Comparison of ENCODE assay signal across 2 cellular contexts in the genomic region with DNA sequence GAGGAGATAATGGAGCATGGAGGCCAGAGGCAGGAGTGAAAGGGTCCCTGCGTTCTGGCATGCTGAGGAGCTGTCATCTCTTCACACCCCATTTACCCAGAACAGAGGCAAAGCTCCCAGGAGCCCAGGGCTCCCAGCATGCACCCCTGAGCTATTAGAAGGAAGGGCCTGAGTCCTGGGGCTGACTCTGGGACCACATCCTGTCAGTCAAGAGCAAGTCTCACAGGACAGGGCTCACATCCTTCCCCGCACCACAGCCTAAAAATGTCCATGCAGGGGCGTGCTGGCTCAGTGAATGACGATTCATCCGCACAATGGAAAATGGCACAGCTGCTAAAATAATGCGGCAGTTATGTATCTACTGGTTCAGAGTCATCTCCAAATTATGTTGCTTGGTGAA.
TF ChIP-seq lines count a peak whose summit lies in the region.

No MANE protein-coding gene starts in this region.

TF ChIP-seq in IMR-90, 13 proteins besides CTCF, POLR2A, EP300 and RAD21 (continued from another document):
- TF ChIP-seq CEBPB (IDR thresholded peaks at IDR 0.05; ENCODE audit: low read depth, low read length) (no peak), CHD1 (IDR thresholded peaks at IDR 0.05; ENCODE audit: low read depth, low read length) (no peak), BHLHE40 (IDR thresholded peaks at IDR 0.05; ENCODE audit: low read depth, low read length) (no peak), NFE2L2 (IDR thresholded peaks at IDR 0.05; ENCODE audit: low read depth, low read length) (no peak), RCOR1 (IDR thresholded peaks at IDR 0.05; ENCODE audit: insufficient replicate concordance, low read length) (no peak), FOS (IDR thresholded peaks at IDR 0.05; ENCODE audit: low read depth, low read length) (no peak), MAFK (IDR thresholded peaks at IDR 0.05; ENCODE audit: low read depth, low read length) (no peak), MAZ (IDR thresholded peaks at IDR 0.05; ENCODE audit: borderline replicate concordance, low read depth, low read length) (no peak)
- TF ChIP-seq, protein P1, sequence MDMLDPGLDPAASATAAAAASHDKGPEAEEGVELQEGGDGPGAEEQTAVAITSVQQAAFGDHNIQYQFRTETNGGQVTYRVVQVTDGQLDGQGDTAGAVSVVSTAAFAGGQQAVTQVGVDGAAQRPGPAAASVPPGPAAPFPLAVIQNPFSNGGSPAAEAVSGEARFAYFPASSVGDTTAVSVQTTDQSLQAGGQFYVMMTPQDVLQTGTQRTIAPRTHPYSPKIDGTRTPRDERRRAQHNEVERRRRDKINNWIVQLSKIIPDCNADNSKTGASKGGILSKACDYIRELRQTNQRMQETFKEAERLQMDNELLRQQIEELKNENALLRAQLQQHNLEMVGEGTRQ (IDR thresholded peaks at IDR 0.05; ENCODE audit: low read depth, low read length), result no peak
- TF ChIP-seq, protein P2, sequence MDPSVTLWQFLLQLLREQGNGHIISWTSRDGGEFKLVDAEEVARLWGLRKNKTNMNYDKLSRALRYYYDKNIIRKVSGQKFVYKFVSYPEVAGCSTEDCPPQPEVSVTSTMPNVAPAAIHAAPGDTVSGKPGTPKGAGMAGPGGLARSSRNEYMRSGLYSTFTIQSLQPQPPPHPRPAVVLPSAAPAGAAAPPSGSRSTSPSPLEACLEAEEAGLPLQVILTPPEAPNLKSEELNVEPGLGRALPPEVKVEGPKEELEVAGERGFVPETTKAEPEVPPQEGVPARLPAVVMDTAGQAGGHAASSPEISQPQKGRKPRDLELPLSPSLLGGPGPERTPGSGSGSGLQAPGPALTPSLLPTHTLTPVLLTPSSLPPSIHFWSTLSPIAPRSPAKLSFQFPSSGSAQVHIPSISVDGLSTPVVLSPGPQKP (IDR thresholded peaks at IDR 0.05; ENCODE audit: borderline replicate concordance, low read depth, low read length), result no peak

TF ChIP-seq in SK-N-SH treated with all-trans-retinoic acid at 6 μM for 48 hours, 23 proteins besides CTCF, POLR2A, EP300 and RAD21:
- TF ChIP-seq PATZ1 (CRISPR knock-in tag; IDR thresholded peaks at IDR 0.05; ENCODE audit: borderline replicate concordance), result no peak
- TF ChIP-seq, protein P3, sequence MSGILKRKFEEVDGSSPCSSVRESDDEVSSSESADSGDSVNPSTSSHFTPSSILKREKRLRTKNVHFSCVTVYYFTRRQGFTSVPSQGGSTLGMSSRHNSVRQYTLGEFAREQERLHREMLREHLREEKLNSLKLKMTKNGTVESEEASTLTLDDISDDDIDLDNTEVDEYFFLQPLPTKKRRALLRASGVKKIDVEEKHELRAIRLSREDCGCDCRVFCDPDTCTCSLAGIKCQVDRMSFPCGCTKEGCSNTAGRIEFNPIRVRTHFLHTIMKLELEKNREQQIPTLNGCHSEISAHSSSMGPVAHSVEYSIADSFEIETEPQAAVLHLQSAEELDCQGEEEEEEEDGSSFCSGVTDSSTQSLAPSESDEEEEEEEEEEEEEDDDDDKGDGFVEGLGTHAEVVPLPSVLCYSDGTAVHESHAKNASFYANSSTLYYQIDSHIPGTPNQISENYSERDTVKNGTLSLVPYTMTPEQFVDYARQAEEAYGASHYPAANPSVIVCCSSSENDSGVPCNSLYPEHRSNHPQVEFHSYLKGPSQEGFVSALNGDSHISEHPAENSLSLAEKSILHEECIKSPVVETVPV (CRISPR knock-in tag; IDR thresholded peaks at IDR 0.05), result no peak
- TF ChIP-seq ZNF565 (CRISPR knock-in tag; conservative IDR thresholded peaks at IDR 0.05; ENCODE audit: low read depth), result no peak
- TF ChIP-seq, protein P4, sequence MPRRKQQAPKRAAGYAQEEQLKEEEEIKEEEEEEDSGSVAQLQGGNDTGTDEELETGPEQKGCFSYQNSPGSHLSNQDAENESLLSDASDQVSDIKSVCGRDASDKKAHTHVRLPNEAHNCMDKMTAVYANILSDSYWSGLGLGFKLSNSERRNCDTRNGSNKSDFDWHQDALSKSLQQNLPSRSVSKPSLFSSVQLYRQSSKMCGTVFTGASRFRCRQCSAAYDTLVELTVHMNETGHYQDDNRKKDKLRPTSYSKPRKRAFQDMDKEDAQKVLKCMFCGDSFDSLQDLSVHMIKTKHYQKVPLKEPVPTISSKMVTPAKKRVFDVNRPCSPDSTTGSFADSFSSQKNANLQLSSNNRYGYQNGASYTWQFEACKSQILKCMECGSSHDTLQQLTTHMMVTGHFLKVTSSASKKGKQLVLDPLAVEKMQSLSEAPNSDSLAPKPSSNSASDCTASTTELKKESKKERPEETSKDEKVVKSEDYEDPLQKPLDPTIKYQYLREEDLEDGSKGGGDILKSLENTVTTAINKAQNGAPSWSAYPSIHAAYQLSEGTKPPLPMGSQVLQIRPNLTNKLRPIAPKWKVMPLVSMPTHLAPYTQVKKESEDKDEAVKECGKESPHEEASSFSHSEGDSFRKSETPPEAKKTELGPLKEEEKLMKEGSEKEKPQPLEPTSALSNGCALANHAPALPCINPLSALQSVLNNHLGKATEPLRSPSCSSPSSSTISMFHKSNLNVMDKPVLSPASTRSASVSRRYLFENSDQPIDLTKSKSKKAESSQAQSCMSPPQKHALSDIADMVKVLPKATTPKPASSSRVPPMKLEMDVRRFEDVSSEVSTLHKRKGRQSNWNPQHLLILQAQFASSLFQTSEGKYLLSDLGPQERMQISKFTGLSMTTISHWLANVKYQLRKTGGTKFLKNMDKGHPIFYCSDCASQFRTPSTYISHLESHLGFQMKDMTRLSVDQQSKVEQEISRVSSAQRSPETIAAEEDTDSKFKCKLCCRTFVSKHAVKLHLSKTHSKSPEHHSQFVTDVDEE (CRISPR knock-in tag; IDR thresholded peaks at IDR 0.05), result no peak
- no peak for TF ChIP-seq ZNF70 (CRISPR knock-in tag; IDR thresholded peaks at IDR 0.05)
- TF ChIP-seq TOX (CRISPR knock-in tag; IDR thresholded peaks at IDR 0.05; ENCODE audit: borderline replicate concordance), result no peak
- no peak for TF ChIP-seq SNAI2 (CRISPR knock-in tag; IDR thresholded peaks at IDR 0.05)
